1 cellular context compared by ENCODE assay signal in genomic region chr2:85354286-85355072, GRCh38.
TF ChIP-seq lines count a peak whose summit lies in the region.

Gene ELMOD3, plus strand, starts transcription at chr2:85354769. Its CDS starts 2,430 bp downstream, at chr2:85357199.
Gene RETSAT, minus strand, starts transcription at chr2:85354528. Its CDS starts 21 bp downstream, at chr2:85354507.

TF ChIP-seq in K562, 482 proteins besides CTCF, POLR2A, EP300 and RAD21 (continued from another document and continues in another):
- TF ChIP-seq ZBTB12 (CRISPR knock-in tag; IDR thresholded peaks at IDR 0.05) (no peak), BRF1 (IDR thresholded peaks at IDR 0.05; ENCODE audit: borderline replicate concordance, extremely low read depth, insufficient read length) (no peak), DIDO1 (tag; IDR thresholded peaks at IDR 0.05; ENCODE audit: low read depth) (peak; percentile 83), ESRRB (CRISPR knock-in tag; IDR thresholded peaks at IDR 0.05; ENCODE audit: borderline replicate concordance) (no peak), RBM22 (IDR thresholded peaks at IDR 0.05; ENCODE audit: low read depth, low read length, poor library complexity, severe bottlenecking) (no peak), ZNF586 (CRISPR knock-in tag; conservative IDR thresholded peaks at IDR 0.05) (no peak), POLR2AphosphoS2 (IDR thresholded peaks at IDR 0.05; ENCODE audit: low read length) (peak; percentile 40; the same call in 1 of the 2 replicates), NR0B1 (IDR thresholded peaks at IDR 0.05; ENCODE audit: partially characterized antibody) (no peak), ERF (CRISPR knock-in tag; IDR thresholded peaks at IDR 0.05) (peak; percentile 16; the same call in 1 of the 2 replicates), ZNF12 (CRISPR knock-in tag; IDR thresholded peaks at IDR 0.05) (no peak; the same call in none of the 2 replicates), GATA2 (CRISPR knock-in tag; IDR thresholded peaks at IDR 0.05) (no peak), NFXL1 (CRISPR knock-in tag; IDR thresholded peaks at IDR 0.05) (no peak), BHLHE40 (IDR thresholded peaks at IDR 0.05; ENCODE audit: low read length) (peak; percentile 46; the same call in 1 of the 2 replicates), FOXA3 (CRISPR knock-in tag; conservative IDR thresholded peaks at IDR 0.05 in 1 of 2, IDR thresholded peaks at IDR 0.05 in 1 of 2) (no peak), ZNF644 (tag; IDR thresholded peaks at IDR 0.05; ENCODE audit: low read depth) (no peak), SOX6 (IDR thresholded peaks at IDR 0.05) (0 out of 2 replicates have a peak, but pooled peaks have one; percentile 15), HOXB6 (CRISPR knock-in tag; IDR thresholded peaks at IDR 0.05; ENCODE audit: borderline replicate concordance) (no peak), ZKSCAN1 (IDR thresholded peaks at IDR 0.05; ENCODE audit: low read depth, low read length) (no peak; the same call in 1 of the 2 replicates), SMARCE1 (IDR thresholded peaks at IDR 0.05) (no peak; the same call in 1 of the 2 replicates), NFE2 (IDR thresholded peaks at IDR 0.05; ENCODE audit: low read depth) (no peak), ETS2 (tag; IDR thresholded peaks at IDR 0.05; ENCODE audit: borderline replicate concordance, poor library complexity, severe bottlenecking) (no peak), ETV1 (tag; conservative IDR thresholded peaks at IDR 0.05; ENCODE audit: low read depth) (peak; percentile 71), SIN3A (IDR thresholded peaks at IDR 0.05; ENCODE audit: borderline replicate concordance in 2 of 2, control insufficient read depth in 1 of 2, low read depth in 2 of 2, low read length in 2 of 2) (peak in 1 of 2 experiments; percentile 8; a peak in 1 of 4 replicates), THAP7 (CRISPR knock-in tag; IDR thresholded peaks at IDR 0.05) (no peak), JUNB (CRISPR knock-in tag; conservative IDR thresholded peaks at IDR 0.05) (no peak), CXXC5 (CRISPR knock-in tag; IDR thresholded peaks at IDR 0.05) (peak; percentile 46; the same call in 1 of the 2 replicates), NR2C1 (IDR thresholded peaks at IDR 0.05) (no peak), NR2C1 (tag; IDR thresholded peaks at IDR 0.05) (0 out of 2 replicates have a peak, but pooled peaks have one; percentile 26), TSC22D4 (tag; IDR thresholded peaks at IDR 0.05) (no peak), GATAD2B (IDR thresholded peaks at IDR 0.05; ENCODE audit: borderline replicate concordance) (no peak)
- TF ChIP-seq, protein P1, sequence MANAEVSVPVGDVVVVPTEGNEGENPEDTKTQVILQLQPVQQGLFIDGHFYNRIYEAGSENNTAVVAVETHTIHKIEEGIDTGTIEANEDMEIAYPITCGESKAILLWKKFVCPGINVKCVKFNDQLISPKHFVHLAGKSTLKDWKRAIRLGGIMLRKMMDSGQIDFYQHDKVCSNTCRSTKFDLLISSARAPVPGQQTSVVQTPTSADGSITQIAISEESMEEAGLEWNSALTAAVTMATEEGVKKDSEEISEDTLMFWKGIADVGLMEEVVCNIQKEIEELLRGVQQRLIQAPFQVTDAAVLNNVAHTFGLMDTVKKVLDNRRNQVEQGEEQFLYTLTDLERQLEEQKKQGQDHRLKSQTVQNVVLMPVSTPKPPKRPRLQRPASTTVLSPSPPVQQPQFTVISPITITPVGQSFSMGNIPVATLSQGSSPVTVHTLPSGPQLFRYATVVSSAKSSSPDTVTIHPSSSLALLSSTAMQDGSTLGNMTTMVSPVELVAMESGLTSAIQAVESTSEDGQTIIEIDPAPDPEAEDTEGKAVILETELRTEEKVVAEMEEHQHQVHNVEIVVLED (CRISPR knock-in tag; IDR thresholded peaks at IDR 0.05), result no peak
- TF ChIP-seq, protein P2, sequence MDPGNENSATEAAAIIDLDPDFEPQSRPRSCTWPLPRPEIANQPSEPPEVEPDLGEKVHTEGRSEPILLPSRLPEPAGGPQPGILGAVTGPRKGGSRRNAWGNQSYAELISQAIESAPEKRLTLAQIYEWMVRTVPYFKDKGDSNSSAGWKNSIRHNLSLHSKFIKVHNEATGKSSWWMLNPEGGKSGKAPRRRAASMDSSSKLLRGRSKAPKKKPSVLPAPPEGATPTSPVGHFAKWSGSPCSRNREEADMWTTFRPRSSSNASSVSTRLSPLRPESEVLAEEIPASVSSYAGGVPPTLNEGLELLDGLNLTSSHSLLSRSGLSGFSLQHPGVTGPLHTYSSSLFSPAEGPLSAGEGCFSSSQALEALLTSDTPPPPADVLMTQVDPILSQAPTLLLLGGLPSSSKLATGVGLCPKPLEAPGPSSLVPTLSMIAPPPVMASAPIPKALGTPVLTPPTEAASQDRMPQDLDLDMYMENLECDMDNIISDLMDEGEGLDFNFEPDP (CRISPR knock-in tag; IDR thresholded peaks at IDR 0.05), result no peak
- TF ChIP-seq, protein P3, sequence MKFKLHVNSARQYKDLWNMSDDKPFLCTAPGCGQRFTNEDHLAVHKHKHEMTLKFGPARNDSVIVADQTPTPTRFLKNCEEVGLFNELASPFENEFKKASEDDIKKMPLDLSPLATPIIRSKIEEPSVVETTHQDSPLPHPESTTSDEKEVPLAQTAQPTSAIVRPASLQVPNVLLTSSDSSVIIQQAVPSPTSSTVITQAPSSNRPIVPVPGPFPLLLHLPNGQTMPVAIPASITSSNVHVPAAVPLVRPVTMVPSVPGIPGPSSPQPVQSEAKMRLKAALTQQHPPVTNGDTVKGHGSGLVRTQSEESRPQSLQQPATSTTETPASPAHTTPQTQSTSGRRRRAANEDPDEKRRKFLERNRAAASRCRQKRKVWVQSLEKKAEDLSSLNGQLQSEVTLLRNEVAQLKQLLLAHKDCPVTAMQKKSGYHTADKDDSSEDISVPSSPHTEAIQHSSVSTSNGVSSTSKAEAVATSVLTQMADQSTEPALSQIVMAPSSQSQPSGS (CRISPR knock-in tag; IDR thresholded peaks at IDR 0.05), result no peak
- TF ChIP-seq, protein P4, sequence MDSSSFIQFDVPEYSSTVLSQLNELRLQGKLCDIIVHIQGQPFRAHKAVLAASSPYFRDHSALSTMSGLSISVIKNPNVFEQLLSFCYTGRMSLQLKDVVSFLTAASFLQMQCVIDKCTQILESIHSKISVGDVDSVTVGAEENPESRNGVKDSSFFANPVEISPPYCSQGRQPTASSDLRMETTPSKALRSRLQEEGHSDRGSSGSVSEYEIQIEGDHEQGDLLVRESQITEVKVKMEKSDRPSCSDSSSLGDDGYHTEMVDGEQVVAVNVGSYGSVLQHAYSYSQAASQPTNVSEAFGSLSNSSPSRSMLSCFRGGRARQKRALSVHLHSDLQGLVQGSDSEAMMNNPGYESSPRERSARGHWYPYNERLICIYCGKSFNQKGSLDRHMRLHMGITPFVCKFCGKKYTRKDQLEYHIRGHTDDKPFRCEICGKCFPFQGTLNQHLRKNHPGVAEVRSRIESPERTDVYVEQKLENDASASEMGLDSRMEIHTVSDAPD (CRISPR knock-in tag; IDR thresholded peaks at IDR 0.05), result no peak
- TF ChIP-seq, protein P5, sequence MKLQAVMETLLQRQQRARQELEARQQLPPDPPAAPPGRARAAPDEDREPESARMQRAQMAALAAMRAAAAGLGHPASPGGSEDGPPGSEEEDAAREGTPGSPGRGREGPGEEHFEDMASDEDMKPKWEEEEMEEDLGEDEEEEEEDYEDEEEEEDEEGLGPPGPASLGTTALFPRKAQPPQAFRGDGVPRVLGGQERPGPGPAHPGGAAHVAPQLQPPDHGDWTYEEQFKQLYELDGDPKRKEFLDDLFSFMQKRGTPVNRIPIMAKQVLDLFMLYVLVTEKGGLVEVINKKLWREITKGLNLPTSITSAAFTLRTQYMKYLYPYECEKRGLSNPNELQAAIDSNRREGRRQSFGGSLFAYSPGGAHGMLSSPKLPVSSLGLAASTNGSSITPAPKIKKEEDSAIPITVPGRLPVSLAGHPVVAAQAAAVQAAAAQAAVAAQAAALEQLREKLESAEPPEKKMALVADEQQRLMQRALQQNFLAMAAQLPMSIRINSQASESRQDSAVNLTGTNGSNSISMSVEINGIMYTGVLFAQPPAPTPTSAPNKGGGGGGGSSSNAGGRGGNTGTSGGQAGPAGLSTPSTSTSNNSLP (IDR thresholded peaks at IDR 0.05; ENCODE audit: borderline replicate concordance, low read depth, low read length), result peak; percentile 58; the same call in 1 of the 2 replicates
- TF ChIP-seq, protein P6, sequence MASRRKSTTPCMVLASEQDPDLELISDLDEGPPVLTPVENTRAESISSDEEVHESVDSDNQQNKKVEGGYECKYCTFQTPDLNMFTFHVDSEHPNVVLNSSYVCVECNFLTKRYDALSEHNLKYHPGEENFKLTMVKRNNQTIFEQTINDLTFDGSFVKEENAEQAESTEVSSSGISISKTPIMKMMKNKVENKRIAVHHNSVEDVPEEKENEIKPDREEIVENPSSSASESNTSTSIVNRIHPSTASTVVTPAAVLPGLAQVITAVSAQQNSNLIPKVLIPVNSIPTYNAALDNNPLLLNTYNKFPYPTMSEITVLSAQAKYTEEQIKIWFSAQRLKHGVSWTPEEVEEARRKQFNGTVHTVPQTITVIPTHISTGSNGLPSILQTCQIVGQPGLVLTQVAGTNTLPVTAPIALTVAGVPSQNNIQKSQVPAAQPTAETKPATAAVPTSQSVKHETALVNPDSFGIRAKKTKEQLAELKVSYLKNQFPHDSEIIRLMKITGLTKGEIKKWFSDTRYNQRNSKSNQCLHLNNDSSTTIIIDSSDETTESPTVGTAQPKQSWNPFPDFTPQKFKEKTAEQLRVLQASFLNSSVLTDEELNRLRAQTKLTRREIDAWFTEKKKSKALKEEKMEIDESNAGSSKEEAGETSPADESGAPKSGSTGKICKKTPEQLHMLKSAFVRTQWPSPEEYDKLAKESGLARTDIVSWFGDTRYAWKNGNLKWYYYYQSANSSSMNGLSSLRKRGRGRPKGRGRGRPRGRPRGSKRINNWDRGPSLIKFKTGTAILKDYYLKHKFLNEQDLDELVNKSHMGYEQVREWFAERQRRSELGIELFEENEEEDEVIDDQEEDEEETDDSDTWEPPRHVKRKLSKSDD (conservative IDR thresholded peaks at IDR 0.05; ENCODE audit: low read length), result no peak
- TF ChIP-seq, protein P7, sequence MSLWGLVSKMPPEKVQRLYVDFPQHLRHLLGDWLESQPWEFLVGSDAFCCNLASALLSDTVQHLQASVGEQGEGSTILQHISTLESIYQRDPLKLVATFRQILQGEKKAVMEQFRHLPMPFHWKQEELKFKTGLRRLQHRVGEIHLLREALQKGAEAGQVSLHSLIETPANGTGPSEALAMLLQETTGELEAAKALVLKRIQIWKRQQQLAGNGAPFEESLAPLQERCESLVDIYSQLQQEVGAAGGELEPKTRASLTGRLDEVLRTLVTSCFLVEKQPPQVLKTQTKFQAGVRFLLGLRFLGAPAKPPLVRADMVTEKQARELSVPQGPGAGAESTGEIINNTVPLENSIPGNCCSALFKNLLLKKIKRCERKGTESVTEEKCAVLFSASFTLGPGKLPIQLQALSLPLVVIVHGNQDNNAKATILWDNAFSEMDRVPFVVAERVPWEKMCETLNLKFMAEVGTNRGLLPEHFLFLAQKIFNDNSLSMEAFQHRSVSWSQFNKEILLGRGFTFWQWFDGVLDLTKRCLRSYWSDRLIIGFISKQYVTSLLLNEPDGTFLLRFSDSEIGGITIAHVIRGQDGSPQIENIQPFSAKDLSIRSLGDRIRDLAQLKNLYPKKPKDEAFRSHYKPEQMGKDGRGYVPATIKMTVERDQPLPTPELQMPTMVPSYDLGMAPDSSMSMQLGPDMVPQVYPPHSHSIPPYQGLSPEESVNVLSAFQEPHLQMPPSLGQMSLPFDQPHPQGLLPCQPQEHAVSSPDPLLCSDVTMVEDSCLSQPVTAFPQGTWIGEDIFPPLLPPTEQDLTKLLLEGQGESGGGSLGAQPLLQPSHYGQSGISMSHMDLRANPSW (CRISPR knock-in tag; IDR thresholded peaks at IDR 0.05), result no peak; the same call in 1 of the 2 replicates
- TF ChIP-seq, protein P8, sequence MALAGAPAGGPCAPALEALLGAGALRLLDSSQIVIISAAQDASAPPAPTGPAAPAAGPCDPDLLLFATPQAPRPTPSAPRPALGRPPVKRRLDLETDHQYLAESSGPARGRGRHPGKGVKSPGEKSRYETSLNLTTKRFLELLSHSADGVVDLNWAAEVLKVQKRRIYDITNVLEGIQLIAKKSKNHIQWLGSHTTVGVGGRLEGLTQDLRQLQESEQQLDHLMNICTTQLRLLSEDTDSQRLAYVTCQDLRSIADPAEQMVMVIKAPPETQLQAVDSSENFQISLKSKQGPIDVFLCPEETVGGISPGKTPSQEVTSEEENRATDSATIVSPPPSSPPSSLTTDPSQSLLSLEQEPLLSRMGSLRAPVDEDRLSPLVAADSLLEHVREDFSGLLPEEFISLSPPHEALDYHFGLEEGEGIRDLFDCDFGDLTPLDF (CRISPR knock-in tag; IDR thresholded peaks at IDR 0.05), result peak; percentile 48; the same call in 1 of the 2 replicates
